ENCODE assay signal across 8 cellular contexts in genomic region chr17:59565959-59566324, GRCh38. TPM values are rescaled to one million over a fixed set of nuclear protein-coding genes. Genes with fewer than 3 reads are reported as not detected.
DNase-seq lines count a peak whose midpoint lies in the region; ATAC-seq and TF ChIP-seq lines count a peak whose summit lies in the region.

No MANE protein-coding gene starts in this region.

- peak overlapping the region; percentile 100 for H3K27ac Mint-ChIP-seq in activated T-cell treated with anti-CD3 and anti-CD28 coated beads, Interleukin-2, amount 50 U/mL, for 24 hours
- peak overlapping the region; percentile 99 for H3K27ac Mint-ChIP-seq in stimulated activated effector memory CD8-positive, alpha-beta T cell treated with anti-CD3 and anti-CD28 coated beads, Interleukin-12 subunit alpha, Interleukin-12 subunit beta, amount 100 ng/mL, for 72 hours

- H4K20me1 ChIP-seq in OCI-LY3 (ENCODE audit: insufficient read depth, low read length) = no peaks in the 10 kb centered on the region

- H3K79me2 ChIP-seq in OCI-LY3 (ENCODE audit: low read length) = peaks cover 18% of the 10 kb centered on the region

- H3K4me2 ChIP-seq in OCI-LY3 (ENCODE audit: low read length) = peak overlapping the region; percentile 95

- H3K4me3 ChIP-seq in OCI-LY3 (ENCODE audit: low read length) (peak overlapping the region; percentile 98), muscle layer of colon (ENCODE audit: low read depth in 1 of 2, low read length in 2 of 2) (peak overlapping the region; percentile 95 to 98)

- peak overlapping the region; percentile 100 for H3K4me3 Mint-ChIP-seq in activated T-cell treated with anti-CD3 and anti-CD28 coated beads, Interleukin-2, amount 50 U/mL, for 24 hours
- peak overlapping the region; percentile 99 for H3K4me3 Mint-ChIP-seq in stimulated activated effector memory CD8-positive, alpha-beta T cell treated with anti-CD3 and anti-CD28 coated beads, Interleukin-12 subunit alpha, Interleukin-12 subunit beta, amount 100 ng/mL, for 72 hours

- no peaks in the 10 kb centered on the region for H3K27me3 Mint-ChIP-seq in activated T-cell treated with anti-CD3 and anti-CD28 coated beads, Interleukin-2, amount 50 U/mL, for 24 hours

- H3K9me3 Mint-ChIP-seq in activated T-cell treated with anti-CD3 and anti-CD28 coated beads, Interleukin-2, amount 50 U/mL, for 24 hours = peaks cover 6% of the 10 kb centered on the region
- H3K9me3 Mint-ChIP-seq in stimulated activated effector memory CD8-positive, alpha-beta T cell treated with anti-CD3 and anti-CD28 coated beads, Interleukin-12 subunit alpha, Interleukin-12 subunit beta, amount 100 ng/mL, for 72 hours = no peaks in the 10 kb centered on the region

- TF ChIP-seq CTCF in OCI-LY3 (IDR thresholded peaks at IDR 0.05; ENCODE audit: low read depth, low read length) = no peak

- peak overlapping the region; percentile 83 for H3K9ac ChIP-seq in OCI-LY3 (ENCODE audit: low read length)
- peak overlapping the region; percentile 55 for H3K9ac ChIP-seq in muscle layer of colon (ENCODE audit: low read length)

- H3K36me3 ChIP-seq in OCI-LY3 (replicated peaks; ENCODE audit: low read depth, low read length) (peaks cover 3% of the 10 kb centered on the region), muscle layer of colon (ENCODE audit: insufficient read depth, low read length) (no peaks in the 10 kb centered on the region)

- ATAC-seq in GM19035 (IDR thresholded peaks at IDR 0.05; ENCODE audit: unreplicated experiment) (peak; percentile 31), esophagus mucosa (peak; percentile 79)
- ATAC-seq in stimulated activated effector memory CD8-positive, alpha-beta T cell treated with anti-CD3 and anti-CD28 coated beads, Interleukin-12 subunit alpha, Interleukin-12 subunit beta, amount 100 ng/mL, for 72 hours = peak; percentile 84

- H3K4me1 ChIP-seq in OCI-LY3 (ENCODE audit: low read length) (peaks cover 13% of the 10 kb centered on the region), muscle layer of colon (ENCODE audit: insufficient read depth, low read length) (peaks cover 6% of the 10 kb centered on the region)

- H3K27ac ChIP-seq in OCI-LY3 (ENCODE audit: low read length) = peak overlapping the region; percentile 36
- peak overlapping the region; percentile 97 for H3K27ac ChIP-seq in muscle layer of colon (ENCODE audit: low read depth, low read length)

- H2AFZ ChIP-seq in OCI-LY3 (ENCODE audit: low read depth, low read length) = peak overlapping the region; percentile 99

- H3K36me3 Mint-ChIP-seq in activated T-cell treated with anti-CD3 and anti-CD28 coated beads, Interleukin-2, amount 50 U/mL, for 24 hours (ENCODE audit: low read depth) = peaks cover 25% of the 10 kb centered on the region
- peaks cover 29% of the 10 kb centered on the region for H3K36me3 Mint-ChIP-seq in stimulated activated effector memory CD8-positive, alpha-beta T cell treated with anti-CD3 and anti-CD28 coated beads, Interleukin-12 subunit alpha, Interleukin-12 subunit beta, amount 100 ng/mL, for 72 hours

- H3K27me3 ChIP-seq in OCI-LY3 (ENCODE audit: low read depth, low read length) = no peaks in the 10 kb centered on the region
- H3K27me3 ChIP-seq in muscle layer of colon (ENCODE audit: control insufficient read depth in 1 of 2, insufficient read depth in 2 of 2, low read length in 2 of 2) = no peaks in the 10 kb centered on the region

- peaks cover 5% of the 10 kb centered on the region; the same call in 1 of the 2 replicates for H3K9me3 ChIP-seq in OCI-LY3 (ENCODE audit: insufficient read depth, low read length)
- H3K9me3 ChIP-seq in muscle layer of colon (ENCODE audit: low read length) = no peaks in the 10 kb centered on the region

- peak; percentile 84 for DNase-seq in AG08396 (ENCODE audit: low spot score)
- DNase-seq in HT-29 (ENCODE audit: low spot score) = peak; percentile 69
- peak; percentile 67 for DNase-seq in activated T-cell treated with anti-CD3 and anti-CD28 coated beads, Interleukin-2, amount 50 U/mL, for 24 hours
- peak in 1 of 2 donors; percentile 16 for DNase-seq in stimulated activated effector memory CD8-positive, alpha-beta T cell treated with anti-CD3 and anti-CD28 coated beads, Interleukin-12 subunit alpha, Interleukin-12 subunit beta, amount 100 ng/mL, for 72 hours (ENCODE audit: low spot score in 2 of 2)

- peaks cover 27% of the 10 kb centered on the region for H3K4me1 Mint-ChIP-seq in activated T-cell treated with anti-CD3 and anti-CD28 coated beads, Interleukin-2, amount 50 U/mL, for 24 hours (ENCODE audit: low read depth)
- H3K4me1 Mint-ChIP-seq in stimulated activated effector memory CD8-positive, alpha-beta T cell treated with anti-CD3 and anti-CD28 coated beads, Interleukin-12 subunit alpha, Interleukin-12 subunit beta, amount 100 ng/mL, for 72 hours = peaks cover 15% of the 10 kb centered on the region

RNA-seq across cellular contexts. Expression of gene DHX40, which starts 0.5 kb away (rescaled TPM):
- total RNA-seq in HT-29 (2014; rRNA removed; shearing (Covaris generic)) = 16.9 and 18.5 TPM in 2 replicates
- total RNA-seq in esophagus mucosa = 12.7 TPM

RNA-seq across cellular contexts. Expression of gene CLTC, which starts 53.8 kb away (rescaled TPM):
- total RNA-seq in HT-29 (2014; rRNA removed; shearing (Covaris generic)) = 78.9 and 92.0 TPM in 2 replicates
- total RNA-seq in esophagus mucosa = 142 TPM

Comparison
In these comparisons a context has a peak if more than half of its experiments do, and no peak if none do; other contexts are left out.
1. ATAC-seq: peak in every context shown above with its lines; median percentile 84 in stimulated activated effector memory CD8-positive, alpha-beta T cell treated with anti-CD3 and anti-CD28 coated beads, Interleukin-12 subunit alpha, Interleukin-12 subunit beta, amount 100 ng/mL, for 72 hours; 79 in esophagus mucosa; 31 in GM19035.